In genomic region chr9:92663951-92664350, GRCh38 we compare ENCODE assay signal across 1 cellular context.
TF ChIP-seq lines count a peak whose summit lies in the region.

No MANE protein-coding gene starts in this region.

TF ChIP-seq in SK-N-SH, 30 proteins besides CTCF, POLR2A, EP300 and RAD21 (continued from another document):
- TF ChIP-seq REST (IDR thresholded peaks at IDR 0.05; ENCODE audit: low read depth, low read length) (no peak), TCF12 (IDR thresholded peaks at IDR 0.05) (no peak)
- TF ChIP-seq, protein P1, sequence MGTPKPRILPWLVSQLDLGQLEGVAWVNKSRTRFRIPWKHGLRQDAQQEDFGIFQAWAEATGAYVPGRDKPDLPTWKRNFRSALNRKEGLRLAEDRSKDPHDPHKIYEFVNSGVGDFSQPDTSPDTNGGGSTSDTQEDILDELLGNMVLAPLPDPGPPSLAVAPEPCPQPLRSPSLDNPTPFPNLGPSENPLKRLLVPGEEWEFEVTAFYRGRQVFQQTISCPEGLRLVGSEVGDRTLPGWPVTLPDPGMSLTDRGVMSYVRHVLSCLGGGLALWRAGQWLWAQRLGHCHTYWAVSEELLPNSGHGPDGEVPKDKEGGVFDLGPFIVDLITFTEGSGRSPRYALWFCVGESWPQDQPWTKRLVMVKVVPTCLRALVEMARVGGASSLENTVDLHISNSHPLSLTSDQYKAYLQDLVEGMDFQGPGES (IDR thresholded peaks at IDR 0.05; ENCODE audit: low read depth, low read length), result no peak
